Comparison of ENCODE assay signal across 14 cellular contexts in the genomic region with DNA sequence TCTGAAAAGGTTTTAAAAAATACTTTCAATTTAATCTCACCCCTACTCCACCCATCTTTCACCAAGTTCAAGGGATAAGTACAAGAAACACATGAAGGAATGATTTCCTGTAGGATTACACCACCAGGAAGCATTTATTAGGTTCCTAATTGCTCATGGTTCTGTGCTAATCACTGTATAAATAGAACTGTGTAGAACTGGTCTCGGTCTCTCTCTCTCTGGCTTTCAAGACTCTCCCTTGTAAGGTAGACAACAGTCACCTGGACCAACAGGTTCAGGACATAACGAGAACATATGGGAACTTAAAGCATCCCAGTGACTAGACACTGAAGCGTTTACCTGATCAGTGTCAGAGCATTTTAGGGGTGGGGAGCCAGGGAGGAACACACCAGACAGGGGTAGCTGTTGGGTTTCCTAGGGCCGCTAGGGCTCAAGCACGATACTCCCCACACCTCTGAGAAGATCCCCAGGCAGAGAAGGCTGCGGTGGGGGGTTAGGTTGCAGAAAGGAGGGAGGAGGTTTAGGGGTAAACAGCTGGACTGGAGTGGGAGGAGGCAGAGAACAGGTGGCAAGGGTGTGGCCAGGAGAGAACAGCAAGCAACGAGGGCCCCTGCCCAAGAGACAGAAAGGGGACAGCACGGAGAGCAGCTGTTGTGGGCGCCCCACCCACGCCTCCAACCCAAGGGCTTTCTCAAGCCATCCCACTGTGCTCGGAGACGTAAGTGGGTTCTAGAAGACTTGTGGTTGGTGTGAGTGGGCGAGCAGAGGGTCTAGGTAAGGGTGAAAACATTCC. TPM values are rescaled to one million over a fixed set of nuclear protein-coding genes. Genes with fewer than 3 reads are reported as not detected.
DNase-seq lines count a peak whose midpoint lies in the region; ATAC-seq and TF ChIP-seq lines count a peak whose summit lies in the region.
"Had no signal": no experiment of that assay in that cellular context is flagged by ENCODE, and none has a peak within 500 bp of the region (broad histone marks: within the 10 kb centered on the region; RNA-seq: fewer than 3 reads in every experiment).

No MANE protein-coding gene starts in this region.

- POLR2A ChIA-PET in CD4-positive, alpha-beta memory T cell (lab: Charles Lee; ENCODE audit: partially characterized antibody): no interaction called here

- CTCF ChIA-PET in CD4-positive, alpha-beta memory T cell (lab: Charles Lee; ENCODE audit: partially characterized antibody): no interaction called here

- intact Hi-C loops in CD4-positive, alpha-beta memory T cell (cut with micrococcal nuclease): no loop called here

- H3K27me3 Mint-ChIP-seq in CD4-positive, alpha-beta memory T cell: peaks cover 6 to 9% of the 10 kb centered on the region in 2 donors
- H3K27me3 Mint-ChIP-seq: activated CD4-positive, alpha-beta T cell treated with anti-CD3 and anti-CD28 coated beads for 36 hours had no signal

- H3K4me1 Mint-ChIP-seq in CD4-positive, alpha-beta memory T cell: peaks cover 0 to 8% (median 5%) of the 10 kb centered on the region in 4 donors

- H3K27ac Mint-ChIP-seq in CD4-positive, alpha-beta memory T cell: no peak overlapping the region
- H3K27ac Mint-ChIP-seq: activated CD4-positive, alpha-beta T cell treated with anti-CD3 and anti-CD28 coated beads for 36 hours; CD8-positive, alpha-beta T cell had no signal

- H3K27me3 ChIP-seq in esophagus (ENCODE audit: control insufficient read depth in 1 of 2, insufficient read depth in 2 of 2, low read length in 2 of 2): no peaks in the 10 kb centered on the region
- H3K27me3 ChIP-seq in CD4-positive, alpha-beta memory T cell (ENCODE audit: insufficient read depth, low read length): no peaks in the 10 kb centered on the region

- peaks cover 0 to 5% (median 0%) of the 10 kb centered on the region in 8 donors for H3K9me3 Mint-ChIP-seq in CD4-positive, alpha-beta memory T cell
- H3K9me3 Mint-ChIP-seq: CD8-positive, alpha-beta T cell had no signal

- H3K4me3 Mint-ChIP-seq in CD4-positive, alpha-beta memory T cell: no peak overlapping the region
- H3K4me3 Mint-ChIP-seq: activated CD4-positive, alpha-beta T cell treated with anti-CD3 and anti-CD28 coated beads for 36 hours; CD8-positive, alpha-beta T cell had no signal

- no peaks in the 10 kb centered on the region for H3K9me3 ChIP-seq in esophagus (ENCODE audit: control insufficient read depth in 2 of 2, insufficient read depth in 1 of 2, low read depth in 1 of 2, low read length in 1 of 2)
- H3K9me3 ChIP-seq in CD4-positive, alpha-beta memory T cell (ENCODE audit: control insufficient read depth in 1 of 2, low read length in 2 of 2): no peaks in the 10 kb centered on the region

- no peaks in the 10 kb centered on the region for H3K36me3 Mint-ChIP-seq in CD4-positive, alpha-beta memory T cell
- H3K36me3 Mint-ChIP-seq: CD8-positive, alpha-beta T cell had no signal

- peaks cover 0 to 7% of the 10 kb centered on the region in 2 donors for H3K4me1 ChIP-seq in esophagus (ENCODE audit: control insufficient read depth in 2 of 2, insufficient read depth in 2 of 2, low read length in 1 of 2)
- H3K4me1 ChIP-seq in CD4-positive, alpha-beta memory T cell (ENCODE audit: insufficient read depth, low read length): no peaks in the 10 kb centered on the region

- DNase-seq in GM13977 (ENCODE audit: low spot score) (peak; percentile 61), GM20000 (ENCODE audit: low spot score) (peak; percentile 38), NCI-H226 (no peak), NK-92 (lab: John Stamatoyannopoulos, UW; ENCODE audit: unreplicated experiment) (no peak), SIG-M5 treated with dmso at 0.1 percent for 504 hours (lab: John Stamatoyannopoulos, UW; ENCODE audit: unreplicated experiment) (no peak)
- DNase-seq in CD4-positive, alpha-beta memory T cell: no peak
- DNase-seq: activated CD4-positive, alpha-beta T cell treated with anti-CD3 and anti-CD28 coated beads for 36 hours; caudate nucleus; CD8-positive, alpha-beta T cell; hippocampal formation; NCI-H526 treated with DMSO at 0.1 percent for 48 hours; stimulated activated naive CD4-positive, alpha-beta T cell treated with Interleukin-2 at 50 U/mL for 16 hours had no signal

- WGBS in esophagus, 2 donors: 83% methylated on average over 13 of the region's 13 CpGs

- H3K36me3 ChIP-seq in esophagus (ENCODE audit: control insufficient read depth in 2 of 2, insufficient read depth in 2 of 2, low read length in 1 of 2): no peaks in the 10 kb centered on the region
- no peaks in the 10 kb centered on the region for H3K36me3 ChIP-seq in CD4-positive, alpha-beta memory T cell (ENCODE audit: insufficient read depth, low read length)

- ATAC-seq in HG03103 (IDR thresholded peaks at IDR 0.05; ENCODE audit: low read depth, unreplicated experiment): peak; percentile 64
- ATAC-seq: activated CD4-positive, alpha-beta T cell treated with anti-CD3 and anti-CD28 coated beads for 36 hours; CD8-positive, alpha-beta T cell had no signal

- peak; percentile 10 for TF ChIP-seq CTCF in GM13977 (IDR thresholded peaks at IDR 0.05; ENCODE audit: extremely low read depth, insufficient read depth, missing control alignments)
- no peak for TF ChIP-seq CTCF in GM20000 (IDR thresholded peaks at IDR 0.05; ENCODE audit: extremely low read depth, missing control alignments)

- H3K27ac ChIP-seq in esophagus (ENCODE audit: low read depth in 2 of 2, low read length in 1 of 2): peak overlapping the region; percentile 89 to 94
- no peak overlapping the region for H3K27ac ChIP-seq in CD4-positive, alpha-beta memory T cell (ENCODE audit: low read depth, low read length)

- in situ Hi-C loops in GM13977 (cut with MboI; ENCODE audit: low pct_unique_long_range_greater_than_20kb, low sequenced_read_pairs, unreplicated experiment): loop anchor here (10.0 kb wide), 1 partner anchor 49 kb away; the partner anchor contains the start of gene USP6NL

- H3K4me3 ChIP-seq in esophagus (ENCODE audit: low read depth in 1 of 2, low read length in 2 of 2): no peak overlapping the region
- H3K4me3 ChIP-seq in CD4-positive, alpha-beta memory T cell (ENCODE audit: low read length in 2 of 2): no peak overlapping the region

RNA-seq across cellular contexts. Expression of gene USP6NL, which starts 52.5 kb away (rescaled TPM):
- polyA plus RNA-seq in esophagus: 10 to 100 TPM; 26.8 to 28.3 TPM
- 1 to 10 TPM; 3.9 to 4.8 TPM for total RNA-seq in CD4-positive, alpha-beta memory T cell
- 1 to 10 TPM; 2.2 to 2.7 TPM for polyA plus RNA-seq in CD4-positive, alpha-beta memory T cell

Comparison
In these comparisons a context has a peak if more than half of its experiments do, and no peak if none do; other contexts are left out.
1. DNase-seq: peak in GM13977 (single experiment) and GM20000 (single experiment); none in NCI-H226 (single experiment), CD4-positive, alpha-beta memory T cell (0 of 5), NK-92 (single experiment) and SIG-M5 treated with dmso at 0.1 percent for 504 hours (single experiment).
2. RNA of gene USP6NL, which starts 52.5 kb away (polyA plus RNA-seq): 26.8 to 28.3 TPM in esophagus; 2.2 to 2.7 TPM in CD4-positive, alpha-beta memory T cell; every median in the first group is over 4 times any median in the second.